Comparison of ENCODE assay signal across 1 cellular context in the genomic region with DNA sequence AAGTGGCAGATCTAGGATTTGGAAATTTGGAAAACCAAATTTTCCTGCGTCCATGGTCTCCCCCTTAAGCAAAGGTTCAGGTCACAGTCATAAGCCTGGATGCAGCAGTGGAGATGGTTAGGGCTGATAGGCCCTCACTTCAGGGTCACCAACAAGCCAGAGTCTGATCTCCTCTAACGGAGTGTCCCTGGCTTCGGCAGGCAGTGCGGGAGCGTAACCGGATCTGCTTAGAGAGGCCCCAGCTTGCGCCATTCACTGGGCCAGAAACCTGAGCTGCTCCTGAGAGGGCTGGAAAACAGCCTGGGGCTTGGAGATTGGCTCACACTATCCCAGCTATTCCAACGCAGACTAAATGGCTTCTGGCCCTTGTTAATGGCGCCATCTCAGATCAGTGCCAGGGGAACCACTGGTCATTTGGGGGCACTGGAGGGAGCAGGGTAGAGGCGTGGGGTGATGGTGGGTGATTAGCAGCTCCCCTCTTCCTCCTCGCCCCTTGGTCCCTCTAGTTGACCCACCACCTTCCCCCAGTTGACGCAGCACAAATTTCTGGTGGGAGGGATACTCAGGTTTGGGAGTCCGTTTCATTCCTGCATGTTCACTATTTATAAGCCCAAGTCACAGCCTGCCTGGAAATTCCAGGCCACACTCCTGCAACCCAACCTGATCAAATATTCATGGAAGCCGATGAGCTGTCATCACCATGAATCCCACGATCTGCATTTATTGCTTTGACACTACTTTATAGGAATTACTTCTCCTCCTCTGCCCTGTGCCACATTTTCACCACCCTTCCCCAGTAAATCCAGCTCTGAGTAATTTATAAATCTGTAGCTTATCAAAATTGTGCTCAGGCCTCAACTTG.
TF ChIP-seq lines count a peak whose summit lies in the region.

No MANE protein-coding gene starts in this region.

TF ChIP-seq in HEK293, 187 proteins besides CTCF, POLR2A, EP300 and RAD21 (continued from another document):
- TF ChIP-seq, protein P1, sequence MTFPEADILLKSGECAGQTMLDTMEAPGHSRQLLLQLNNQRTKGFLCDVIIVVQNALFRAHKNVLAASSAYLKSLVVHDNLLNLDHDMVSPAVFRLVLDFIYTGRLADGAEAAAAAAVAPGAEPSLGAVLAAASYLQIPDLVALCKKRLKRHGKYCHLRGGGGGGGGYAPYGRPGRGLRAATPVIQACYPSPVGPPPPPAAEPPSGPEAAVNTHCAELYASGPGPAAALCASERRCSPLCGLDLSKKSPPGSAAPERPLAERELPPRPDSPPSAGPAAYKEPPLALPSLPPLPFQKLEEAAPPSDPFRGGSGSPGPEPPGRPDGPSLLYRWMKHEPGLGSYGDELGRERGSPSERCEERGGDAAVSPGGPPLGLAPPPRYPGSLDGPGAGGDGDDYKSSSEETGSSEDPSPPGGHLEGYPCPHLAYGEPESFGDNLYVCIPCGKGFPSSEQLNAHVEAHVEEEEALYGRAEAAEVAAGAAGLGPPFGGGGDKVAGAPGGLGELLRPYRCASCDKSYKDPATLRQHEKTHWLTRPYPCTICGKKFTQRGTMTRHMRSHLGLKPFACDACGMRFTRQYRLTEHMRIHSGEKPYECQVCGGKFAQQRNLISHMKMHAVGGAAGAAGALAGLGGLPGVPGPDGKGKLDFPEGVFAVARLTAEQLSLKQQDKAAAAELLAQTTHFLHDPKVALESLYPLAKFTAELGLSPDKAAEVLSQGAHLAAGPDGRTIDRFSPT (tag by site-specific recombination; IDR thresholded peaks at IDR 0.05) = peak; percentile 75
- TF ChIP-seq ZNF341 (tag by site-specific recombination; IDR thresholded peaks at IDR 0.05; ENCODE audit: low read depth) (peak; percentile 56), ZSCAN30 (tag by site-specific recombination; IDR thresholded peaks at IDR 0.05) (peak; percentile 66; the same call in 1 of the 2 replicates), ZNF174 (tag by site-specific recombination; IDR thresholded peaks at IDR 0.05) (no peak), PATZ1 (tag by site-specific recombination; IDR thresholded peaks at IDR 0.05) (peak; percentile 84), REPIN1 (tag by site-specific recombination; IDR thresholded peaks at IDR 0.05; ENCODE audit: low read depth) (no peak), ZXDB (tag by site-specific recombination; IDR thresholded peaks at IDR 0.05) (peak; percentile 67), ZNF488 (tag by site-specific recombination; IDR thresholded peaks at IDR 0.05) (no peak), FEZF1 (tag by site-specific recombination; IDR thresholded peaks at IDR 0.05) (peak; percentile 31; the same call in 1 of the 2 replicates), ZNF24 (tag by site-specific recombination; IDR thresholded peaks at IDR 0.05) (0 out of 2 replicates have a peak, but pooled peaks have one; percentile 58), ZNF473 (tag by site-specific recombination; IDR thresholded peaks at IDR 0.05) (no peak), ZBTB8A (tag by site-specific recombination; IDR thresholded peaks at IDR 0.05) (peak; percentile 29; the same call in 1 of the 2 replicates), ZBTB20 (tag by site-specific recombination; IDR thresholded peaks at IDR 0.05) (peak; percentile 24; the same call in 1 of the 2 replicates), TRIM28 (IDR thresholded peaks at IDR 0.05; ENCODE audit: borderline replicate concordance, low read length) (peak; percentile 66), ZEB2 (tag by site-specific recombination; IDR thresholded peaks at IDR 0.05) (peak; percentile 50; the same call in 1 of the 2 replicates)
- TF ChIP-seq, protein P2, sequence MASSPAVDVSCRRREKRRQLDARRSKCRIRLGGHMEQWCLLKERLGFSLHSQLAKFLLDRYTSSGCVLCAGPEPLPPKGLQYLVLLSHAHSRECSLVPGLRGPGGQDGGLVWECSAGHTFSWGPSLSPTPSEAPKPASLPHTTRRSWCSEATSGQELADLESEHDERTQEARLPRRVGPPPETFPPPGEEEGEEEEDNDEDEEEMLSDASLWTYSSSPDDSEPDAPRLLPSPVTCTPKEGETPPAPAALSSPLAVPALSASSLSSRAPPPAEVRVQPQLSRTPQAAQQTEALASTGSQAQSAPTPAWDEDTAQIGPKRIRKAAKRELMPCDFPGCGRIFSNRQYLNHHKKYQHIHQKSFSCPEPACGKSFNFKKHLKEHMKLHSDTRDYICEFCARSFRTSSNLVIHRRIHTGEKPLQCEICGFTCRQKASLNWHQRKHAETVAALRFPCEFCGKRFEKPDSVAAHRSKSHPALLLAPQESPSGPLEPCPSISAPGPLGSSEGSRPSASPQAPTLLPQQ (tag by site-specific recombination; IDR thresholded peaks at IDR 0.05) = peak; percentile 53; the same call in 1 of the 2 replicates
TF ChIP-seq in HEK293: peak in this region for 35.
